Comparison of ENCODE assay signal across 8 cellular contexts in the genomic region with DNA sequence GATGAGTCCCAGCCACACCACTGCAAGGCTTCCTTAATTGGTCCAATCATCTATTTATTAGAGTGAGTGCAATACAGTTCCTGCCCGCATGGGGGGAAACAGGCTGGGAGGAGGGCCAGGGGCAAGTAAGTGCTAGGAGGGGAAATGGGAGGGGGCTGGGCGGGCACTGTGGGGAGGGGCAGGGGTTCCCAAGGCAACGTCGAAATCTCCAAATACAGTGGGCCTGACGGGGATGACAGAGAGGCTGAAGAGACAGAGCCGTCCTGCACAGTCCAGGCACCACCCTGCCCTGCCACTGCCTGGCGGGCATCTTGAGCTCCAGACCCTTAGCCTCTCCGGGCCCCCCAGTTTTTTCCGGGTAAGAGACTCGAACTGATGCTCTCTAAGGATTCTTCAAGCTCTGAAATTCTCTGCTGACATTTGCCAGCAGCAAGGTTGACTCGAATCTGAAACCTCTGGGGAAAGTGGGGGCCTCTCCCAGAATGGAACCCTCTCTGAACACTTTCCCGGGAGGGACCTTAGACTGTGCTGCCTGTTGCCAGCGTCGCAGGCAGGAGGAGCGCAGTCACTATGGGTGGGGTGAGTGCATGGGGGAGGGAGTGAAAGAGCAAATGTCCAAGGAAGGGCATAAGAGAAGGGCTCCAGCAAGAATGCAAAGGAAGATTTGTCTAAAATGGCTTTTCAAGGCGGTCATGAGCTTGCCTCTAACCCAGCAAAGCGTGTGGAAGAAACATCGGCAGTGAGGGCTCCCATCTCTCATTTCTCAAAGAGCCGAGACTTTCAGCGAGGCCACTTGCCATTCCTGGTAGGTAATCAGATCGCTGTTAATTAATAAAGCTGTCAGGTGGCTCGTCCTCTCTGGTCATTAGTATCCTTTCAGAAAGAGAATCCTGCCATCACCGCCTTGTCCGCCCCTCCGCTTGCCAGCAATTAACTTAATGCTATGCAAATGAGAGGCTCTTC.
A peak's percentile ranks its signal among the peaks of the same experiment; 100 is the strongest.
DNase-seq lines count a peak whose midpoint lies in the region; ATAC-seq and TF ChIP-seq lines count a peak whose summit lies in the region.

No MANE protein-coding gene starts in this region.

- H3K9ac ChIP-seq in OCI-LY3 (ENCODE audit: low read length), result peak overlapping the region; percentile 86

- DNase-seq in activated T-helper 1 cell treated with anti-CD3 and anti-CD28 coated beads, Interleukin-12 subunit alpha, Interleukin-12 subunit beta, Interleukin-2, Interleukin-4 antibody, amounts not matched to agents 30 ng/mL and 10 ng/mL and 1 ng/mL, durations not matched to agents 14 hours and 24 hours and 36 hours (ENCODE audit: low spot score), result peak; percentile 35
- DNase-seq in fibroblast of the aortic adventitia (ENCODE audit: low read depth) (peak; percentile 45), neural crest cell (ENCODE audit: low read depth, low spot score) (no peak), superior temporal gyrus (ENCODE audit: extremely low spot score) (peak; percentile 36)

- H3K27ac ChIP-seq in ACC112 (ENCODE audit: low read depth, low read length) (peak overlapping the region; percentile 84), OCI-LY3 (ENCODE audit: low read length) (peak overlapping the region; percentile 69)

- H3K79me2 ChIP-seq in ACC112 (ENCODE audit: control insufficient read depth, insufficient read depth, low read length, unreplicated experiment) (peaks cover 18% of the 10 kb centered on the region), OCI-LY3 (ENCODE audit: low read length) (peaks cover 6% of the 10 kb centered on the region)

- H3K4me1 Mint-ChIP-seq in activated T-helper 1 cell treated with anti-CD3 and anti-CD28 coated beads, Interleukin-12 subunit alpha, Interleukin-12 subunit beta, Interleukin-2, Interleukin-4 antibody, amounts not matched to agents 30 ng/mL and 10 ng/mL and 1 ng/mL, durations not matched to agents 14 hours and 24 hours and 36 hours (ENCODE audit: low read depth), result peaks cover 18% of the 10 kb centered on the region
- peaks cover 17% of the 10 kb centered on the region for H3K4me1 Mint-ChIP-seq in neural crest cell

- H4K20me1 ChIP-seq in OCI-LY3 (ENCODE audit: insufficient read depth, low read length), result no peaks in the 10 kb centered on the region

- H3K4me3 ChIP-seq in ACC112 (ENCODE audit: low read depth, low read length) (peak overlapping the region; percentile 96), OCI-LY3 (ENCODE audit: low read length) (peak overlapping the region; percentile 80), fibroblast of the aortic adventitia (ENCODE audit: low read depth, low read length) (peak overlapping the region; percentile 83)

- H3K27me3 Mint-ChIP-seq in activated T-helper 1 cell treated with anti-CD3 and anti-CD28 coated beads, Interleukin-12 subunit alpha, Interleukin-12 subunit beta, Interleukin-2, Interleukin-4 antibody, amounts not matched to agents 30 ng/mL and 10 ng/mL and 1 ng/mL, durations not matched to agents 14 hours and 24 hours and 36 hours (ENCODE audit: insufficient read depth), result peaks cover 13% of the 10 kb centered on the region
- H3K27me3 Mint-ChIP-seq in neural crest cell (ENCODE audit: low read depth), result peaks cover 9% of the 10 kb centered on the region

- H3K9me3 Mint-ChIP-seq in activated T-helper 1 cell treated with anti-CD3 and anti-CD28 coated beads, Interleukin-12 subunit alpha, Interleukin-12 subunit beta, Interleukin-2, Interleukin-4 antibody, amounts not matched to agents 30 ng/mL and 10 ng/mL and 1 ng/mL, durations not matched to agents 14 hours and 24 hours and 36 hours, result no peaks in the 10 kb centered on the region
- H3K9me3 Mint-ChIP-seq in neural crest cell, result peaks cover 19% of the 10 kb centered on the region

- H3K27me3 ChIP-seq in ACC112 (ENCODE audit: insufficient read depth, low read length), result no peaks in the 10 kb centered on the region
- H3K27me3 ChIP-seq in OCI-LY3 (ENCODE audit: low read depth, low read length), result peaks cover 11% of the 10 kb centered on the region; the same call in 1 of the 2 replicates

- peaks cover 12% of the 10 kb centered on the region for H3K36me3 Mint-ChIP-seq in activated T-helper 1 cell treated with anti-CD3 and anti-CD28 coated beads, Interleukin-12 subunit alpha, Interleukin-12 subunit beta, Interleukin-2, Interleukin-4 antibody, amounts not matched to agents 30 ng/mL and 10 ng/mL and 1 ng/mL, durations not matched to agents 14 hours and 24 hours and 36 hours (ENCODE audit: low read depth)
- peaks cover 17% of the 10 kb centered on the region for H3K36me3 Mint-ChIP-seq in neural crest cell (ENCODE audit: low read depth)

- H2AFZ ChIP-seq in ACC112 (ENCODE audit: low read length, unreplicated experiment) (peak overlapping the region; percentile 94), OCI-LY3 (ENCODE audit: low read depth, low read length) (peak overlapping the region; percentile 44)

- H3K9me3 ChIP-seq in OCI-LY3 (ENCODE audit: insufficient read depth, low read length), result no peaks in the 10 kb centered on the region

- H3K4me1 ChIP-seq in ACC112 (ENCODE audit: control insufficient read depth, insufficient read depth, low read length, unreplicated experiment), result peaks cover 5% of the 10 kb centered on the region
- peaks cover 18% of the 10 kb centered on the region for H3K4me1 ChIP-seq in OCI-LY3 (ENCODE audit: low read length)

- intact Hi-C loops in activated T-helper 1 cell treated with anti-CD3 and anti-CD28 coated beads, Interleukin-12 subunit alpha, Interleukin-12 subunit beta, Interleukin-2, Interleukin-4 antibody, amounts not matched to agents 30 ng/mL and 10 ng/mL and 1 ng/mL, durations not matched to agents 14 hours and 24 hours and 36 hours (cut with micrococcal nuclease), result loop anchor here (2.0 kb wide), 2 partner anchors 32 to 98 kb away; a partner anchor contains a TSS

- peak; percentile 52 for ATAC-seq in GM18502 (IDR thresholded peaks at IDR 0.05; ENCODE audit: poor library complexity, unreplicated experiment)
- ATAC-seq in HG03457 (IDR thresholded peaks at IDR 0.05; ENCODE audit: unreplicated experiment), result peak; percentile 49

- peak overlapping the region; percentile 93 for H3K4me3 Mint-ChIP-seq in activated T-helper 1 cell treated with anti-CD3 and anti-CD28 coated beads, Interleukin-12 subunit alpha, Interleukin-12 subunit beta, Interleukin-2, Interleukin-4 antibody, amounts not matched to agents 30 ng/mL and 10 ng/mL and 1 ng/mL, durations not matched to agents 14 hours and 24 hours and 36 hours
- peak overlapping the region; percentile 93 for H3K4me3 Mint-ChIP-seq in neural crest cell

- peak overlapping the region; percentile 69 for H3K4me2 ChIP-seq in OCI-LY3 (ENCODE audit: low read length)

- H3K27ac Mint-ChIP-seq in activated T-helper 1 cell treated with anti-CD3 and anti-CD28 coated beads, Interleukin-12 subunit alpha, Interleukin-12 subunit beta, Interleukin-2, Interleukin-4 antibody, amounts not matched to agents 30 ng/mL and 10 ng/mL and 1 ng/mL, durations not matched to agents 14 hours and 24 hours and 36 hours, result peak overlapping the region; percentile 97
- H3K27ac Mint-ChIP-seq in neural crest cell (ENCODE audit: unreplicated experiment), result peak overlapping the region; percentile 52

- H3K36me3 ChIP-seq in ACC112 (ENCODE audit: insufficient read depth, low read length) (0 out of 2 replicates have a peak, but pooled peaks cover 4% of the 10 kb centered on the region), OCI-LY3 (replicated peaks; ENCODE audit: low read depth, low read length) (peaks cover 10% of the 10 kb centered on the region)

- TF ChIP-seq CTCF in OCI-LY3 (IDR thresholded peaks at IDR 0.05; ENCODE audit: low read depth, low read length), result peak; percentile 42
- peak; percentile 52 for TF ChIP-seq CTCF in fibroblast of the aortic adventitia (IDR thresholded peaks at IDR 0.05; ENCODE audit: insufficient read depth, low read length)
- peak; percentile 60 for TF ChIP-seq CTCF in neural crest cell (conservative IDR thresholded peaks at IDR 0.05)
